In the genomic region with DNA sequence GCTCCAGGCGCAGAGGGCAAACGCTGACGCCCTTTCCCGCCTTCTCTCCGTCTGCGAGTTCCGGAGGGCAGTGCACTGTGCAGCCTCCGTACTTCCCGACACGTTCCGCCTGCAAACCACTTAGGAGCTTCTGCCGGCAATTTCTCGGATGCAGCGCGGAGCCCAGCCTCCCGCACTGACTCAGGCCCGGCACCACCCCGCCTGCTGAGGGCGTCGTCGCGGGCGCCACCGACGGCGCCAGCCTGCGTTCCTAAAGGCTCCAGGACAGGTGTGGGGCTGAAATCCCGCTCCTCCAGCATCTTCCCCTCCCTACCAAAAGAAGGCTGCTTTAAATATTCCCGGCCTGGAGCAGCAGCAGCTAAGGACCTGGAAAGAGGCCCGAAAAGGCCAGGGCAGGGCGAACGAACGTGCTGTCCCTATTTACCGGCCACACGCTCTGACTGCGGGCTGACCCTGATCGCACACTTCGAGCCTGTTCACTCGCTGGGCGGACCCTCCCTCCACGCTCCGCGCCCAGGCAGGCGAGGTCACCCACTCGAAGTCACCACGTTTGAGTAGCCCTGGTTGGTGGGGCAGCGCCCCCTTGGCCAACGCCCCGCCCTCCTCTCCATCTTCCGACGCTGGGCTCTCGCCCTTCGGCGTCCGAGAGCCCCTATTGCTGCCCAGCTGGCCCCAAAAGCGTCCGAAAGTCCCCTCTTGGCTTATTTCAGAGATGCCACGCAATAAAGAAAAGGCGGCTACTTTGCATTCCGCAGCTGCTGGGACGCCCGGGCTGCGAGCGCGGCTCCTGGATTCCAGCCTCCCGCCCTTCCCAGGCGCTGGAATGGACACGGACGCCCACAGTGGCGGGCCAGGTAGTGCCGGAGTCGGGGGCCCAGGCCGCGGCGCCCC, we compare ENCODE assay signal across 8 cellular contexts. TPM values are rescaled to one million over a fixed set of nuclear protein-coding genes. Genes with fewer than 3 reads are reported as not detected.
A peak's percentile ranks its signal among the peaks of the same experiment; 100 is the strongest.
DNase-seq lines count a peak whose midpoint lies in the region; ATAC-seq and TF ChIP-seq lines count a peak whose summit lies in the region.

No MANE protein-coding gene starts in this region.

- no TSS peak for BruUV-seq in Calu3 (replicated peaks; lab: Mats Ljungman, UMichigan)

- DNase-seq in Calu3 (peak; percentile 28), LoVo (ENCODE audit: low spot score) (peak; percentile 21), ecto neural progenitor cell (ENCODE audit: low spot score) (peak; percentile 71), mucosa of descending colon (peak; percentile 49 to 76 (median 67)), NCI-H1436 treated with DMSO at 0.1 percent for 48 hours (lab: John Stamatoyannopoulos, UW) (no peak), medulla oblongata (ENCODE audit: extremely low spot score) (no peak)

- H3K27me3 Mint-ChIP-seq in Calu3 (ENCODE audit: unreplicated experiment) = peaks cover 53% of the 10 kb centered on the region

- peaks cover 15% of the 10 kb centered on the region for H3K36me3 Mint-ChIP-seq in Calu3 (ENCODE audit: insufficient read depth, unreplicated experiment)

- intact Hi-C loops in Calu3 (cut with micrococcal nuclease; ENCODE audit: unreplicated experiment) = no loop called here
- intact Hi-C loops in mucosa of descending colon (cut with DNase I, micrococcal nuclease) = no loop called here

- no peak overlapping the region for H3K27ac Mint-ChIP-seq in Calu3 (ENCODE audit: unreplicated experiment)

- no peak for TF ChIP-seq CTCF in Calu3 (IDR thresholded peaks at IDR 0.05; ENCODE audit: unreplicated experiment)
- no peak for TF ChIP-seq CTCF in mucosa of descending colon (IDR thresholded peaks at IDR 0.05)

- CTCF ChIA-PET in Calu3 (lab: Charles Lee) = no interaction called here

- H3K4me3 ChIP-seq in mucosa of descending colon = no peak overlapping the region

- ATAC-seq in GM21390 (IDR thresholded peaks at IDR 0.05; ENCODE audit: unreplicated experiment) = peak; percentile 40
- peak; percentile 88 for ATAC-seq in mucosa of descending colon
- ATAC-seq in HG03469 (IDR thresholded peaks at IDR 0.05; ENCODE audit: unreplicated experiment) = no peak

- peaks cover 10% of the 10 kb centered on the region for H3K4me1 ChIP-seq in mucosa of descending colon (ENCODE audit: low read depth)

- peak overlapping the region; percentile 86 for H3K4me3 Mint-ChIP-seq in Calu3 (ENCODE audit: low read depth, unreplicated experiment)

- no peaks in the 10 kb centered on the region for H3K4me1 Mint-ChIP-seq in Calu3 (ENCODE audit: low read depth, unreplicated experiment)

- no peaks in the 10 kb centered on the region for H3K36me3 ChIP-seq in mucosa of descending colon (ENCODE audit: low read depth)

- no peaks in the 10 kb centered on the region for H3K9me3 ChIP-seq in mucosa of descending colon

- H3K9me3 Mint-ChIP-seq in Calu3 (ENCODE audit: low read depth, unreplicated experiment) = no peaks in the 10 kb centered on the region

RNA-seq across cellular contexts. Expression of a gene that starts 9.6 kb away (rescaled TPM):
- 4.4 and 5.4 TPM in 2 replicates for total RNA-seq in Calu3 (2022)
- total RNA-seq in mucosa of descending colon = 10 to 100 TPM; 20.6 to 45.7 (median 27.1) TPM

Comparison
In these comparisons a context has a peak if more than half of its experiments do, and no peak if none do; other contexts are left out.
1. DNase-seq: peak in Calu3 (single experiment), LoVo (single experiment), ecto neural progenitor cell (single experiment) and mucosa of descending colon (3 of 3); none in NCI-H1436 treated with DMSO at 0.1 percent for 48 hours (single experiment) and medulla oblongata (single experiment).